In the genomic region with DNA sequence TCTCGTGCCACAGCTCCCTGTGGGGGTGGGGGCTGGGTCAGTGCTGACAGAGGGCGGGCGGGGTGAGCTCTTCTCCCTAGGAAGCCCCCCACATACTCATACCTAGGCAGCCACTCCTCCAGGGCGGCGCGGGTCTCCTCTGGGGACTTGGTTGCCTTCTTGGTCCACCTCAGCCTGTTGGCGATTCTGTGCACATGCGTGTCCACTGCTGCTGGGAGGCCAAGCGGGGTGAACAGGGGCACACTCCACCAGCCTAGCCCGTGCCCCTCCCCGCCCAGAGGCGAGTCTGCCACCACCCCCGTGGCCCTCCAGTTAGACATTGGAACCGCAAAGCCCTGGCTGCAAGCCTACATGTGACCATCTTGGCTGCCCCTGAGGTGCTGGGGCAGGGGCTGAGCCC, we compare ENCODE assay signal across 8 cellular contexts. TPM values are rescaled to one million over a fixed set of nuclear protein-coding genes. Genes with fewer than 3 reads are reported as not detected.
DNase-seq lines count a peak whose midpoint lies in the region; ATAC-seq, FAIRE-seq and TF ChIP-seq lines count a peak whose summit lies in the region.
"Had no signal": no experiment of that assay in that cellular context is flagged by ENCODE, and none has a peak within 500 bp of the region (broad histone marks: within the 10 kb centered on the region; RNA-seq: fewer than 3 reads in every experiment).

No MANE protein-coding gene starts in this region.

- FAIRE-seq in astrocyte (lab: Jason Lieb, UNC) = no peak

- no peak overlapping the region for H3K4me3 Mint-ChIP-seq in astrocyte (ENCODE audit: unreplicated experiment)

- peaks cover 57% of the 10 kb centered on the region for H3K4me1 ChIP-seq in astrocyte (ENCODE audit: insufficient read depth, low read length)
- H3K4me1 ChIP-seq in mucosa of rectum (ENCODE audit: control insufficient read depth in 2 of 2, insufficient read depth in 2 of 2, low read length in 2 of 2) = peaks cover 69 to 76% of the 10 kb centered on the region in 2 donors

- H3K9me3 ChIP-seq in astrocyte (ENCODE audit: insufficient read depth, low read depth, low read length) = no peaks in the 10 kb centered on the region
- H3K9me3 ChIP-seq in mucosa of rectum (ENCODE audit: control insufficient read depth in 2 of 2, low read length in 2 of 2) = no peaks in the 10 kb centered on the region

- H3K4me2 ChIP-seq in astrocyte (ENCODE audit: low read length) = peak overlapping the region; percentile 34

- H3K9me3 Mint-ChIP-seq in astrocyte (ENCODE audit: unreplicated experiment) = no peaks in the 10 kb centered on the region

- H3K27me3 Mint-ChIP-seq in astrocyte (ENCODE audit: low read depth, unreplicated experiment) = no peaks in the 10 kb centered on the region

- no peaks in the 10 kb centered on the region for H3K36me3 Mint-ChIP-seq in astrocyte (ENCODE audit: low read depth, unreplicated experiment)

- H4K20me1 ChIP-seq in astrocyte (ENCODE audit: insufficient read depth, low read length) = peaks cover 3% of the 10 kb centered on the region

- no peak overlapping the region for H3K4me3 ChIP-seq in astrocyte (ENCODE audit: insufficient read depth, low read depth, low read length)
- H3K4me3 ChIP-seq in mucosa of rectum (ENCODE audit: low read length in 2 of 2) = no peak overlapping the region

- H3K27me3 ChIP-seq in astrocyte (ENCODE audit: insufficient read depth, low read length) (no peaks in the 10 kb centered on the region), mucosa of rectum (ENCODE audit: control insufficient read depth in 2 of 2, insufficient read depth in 2 of 2, low read length in 2 of 2) (no peaks in the 10 kb centered on the region)

- no peak for ATAC-seq in HG03196 (IDR thresholded peaks at IDR 0.05; ENCODE audit: unreplicated experiment)
- no peak for ATAC-seq in GM19328 (IDR thresholded peaks at IDR 0.05; ENCODE audit: unreplicated experiment)

- H3K9ac ChIP-seq in astrocyte (ENCODE audit: low read length) (peak overlapping the region; percentile 56), mucosa of rectum (ENCODE audit: low read depth in 1 of 2, low read length in 2 of 2) (peak overlapping the region in 1 of 2 donors; percentile 57)

- no peak for TF ChIP-seq CTCF in astrocyte (IDR thresholded peaks at IDR 0.05; ENCODE audit: insufficient read depth, low read depth, low read length)

- no peak overlapping the region for H3K27ac Mint-ChIP-seq in astrocyte (ENCODE audit: unreplicated experiment)

- H3K36me3 ChIP-seq in astrocyte (ENCODE audit: insufficient read depth, low read length) (no peaks in the 10 kb centered on the region), mucosa of rectum (ENCODE audit: control insufficient read depth in 2 of 2, insufficient read depth in 2 of 2, low read length in 2 of 2) (peaks cover 3 to 6% of the 10 kb centered on the region in 2 donors)

- H3K4me1 Mint-ChIP-seq in astrocyte (ENCODE audit: low read depth, unreplicated experiment) = peaks cover 2% of the 10 kb centered on the region

- no peak overlapping the region for H2AFZ ChIP-seq in astrocyte (ENCODE audit: low read depth, low read length)

- H3K27ac ChIP-seq in astrocyte (ENCODE audit: low read depth, low read length) = peak overlapping the region; percentile 47
- peak overlapping the region; percentile 84 to 85 for H3K27ac ChIP-seq in mucosa of rectum (ENCODE audit: low read depth in 2 of 2, low read length in 2 of 2)

- H3K79me2 ChIP-seq in astrocyte (ENCODE audit: insufficient read depth, low read length) = peaks cover 27% of the 10 kb centered on the region

- peak; percentile 44 for DNase-seq in A172 (ENCODE audit: low spot score)
- DNase-seq in astrocyte (ENCODE audit: low read depth) = no peak
- DNase-seq in stimulated activated CD4-positive, alpha-beta T cell treated with anti-CD3 and anti-CD28 coated beads, Interleukin-12 subunit alpha, Interleukin-12 subunit beta, amount 100 ng/mL, for 4 hours = no peak
- DNase-seq: NCI-H2107 had no signal

RNA-seq across cellular contexts. Expression of a gene that starts 7.6 kb away (rescaled TPM):
- total RNA-seq in A172 (2014; rRNA removed; shearing (Covaris generic)) = 67.8 and 77.4 TPM in 2 replicates
- total RNA-seq in astrocyte = 13.2 and 13.7 TPM in 2 replicates

RNA-seq across cellular contexts. Expression of a gene that starts 7.8 kb away (rescaled TPM):
- 46.3 and 47.7 TPM in 2 replicates for total RNA-seq in A172 (2014; rRNA removed; shearing (Covaris generic))
- 89.5 and 94.6 TPM in 2 replicates for total RNA-seq in astrocyte

RNA-seq across cellular contexts. Expression of a gene that starts 13.3 kb away (rescaled TPM):
- 124 and 154 TPM in 2 replicates for total RNA-seq in A172 (2014; rRNA removed; shearing (Covaris generic))
- 92.5 and 106 TPM in 2 replicates for total RNA-seq in astrocyte

RNA-seq across cellular contexts. Expression of a gene that starts 20.4 kb away (rescaled TPM):
- 0.14 TPM in 1 of 2 replicates, not detected in the other for total RNA-seq in A172 (2014; rRNA removed; shearing (Covaris generic))
- total RNA-seq in astrocyte = 2.1 and 2.9 TPM in 2 replicates
- total RNA-seq: cerebellum had no signal

RNA-seq across cellular contexts. Expression of a gene that starts 30.4 kb away (rescaled TPM):
- 23.5 and 26.9 TPM in 2 replicates for total RNA-seq in A172 (2014; rRNA removed; shearing (Covaris generic))
- 46.0 and 50.0 TPM in 2 replicates for total RNA-seq in astrocyte
